In genomic region chr7:14748461-14748860, GRCh38 we compare ENCODE assay signal across 1 cellular context.
TF ChIP-seq lines count a peak whose summit lies in the region.

No MANE protein-coding gene starts in this region.

TF ChIP-seq in HCT116, 20 proteins besides CTCF, POLR2A, EP300 and RAD21 (continued from another document):
- TF ChIP-seq POLR2AphosphoS5 (IDR thresholded peaks at IDR 0.05; ENCODE audit: low read depth, low read length) = no peak
- TF ChIP-seq EZH2 (IDR thresholded peaks at IDR 0.05) = no peak
- TF ChIP-seq JUND (IDR thresholded peaks at IDR 0.05) = peak; percentile 50
- no peak for TF ChIP-seq EGR1 (IDR thresholded peaks at IDR 0.05; ENCODE audit: low read depth)
- no peak for TF ChIP-seq YY1 (IDR thresholded peaks at IDR 0.05; ENCODE audit: extremely low read depth, insufficient replicate concordance, low read depth, low read length)
- TF ChIP-seq SRF (IDR thresholded peaks at IDR 0.05; ENCODE audit: low read depth) = no peak
